ENCODE assay signal across 7 cellular contexts in genomic region chr11:85534806-85535205, GRCh38.
"Had no signal": no experiment of that assay in that cellular context is flagged by ENCODE, and none has a peak within 500 bp of the region (broad histone marks: within the 10 kb centered on the region; RNA-seq: fewer than 3 reads in every experiment).

No MANE protein-coding gene starts in this region.

- H3K4me3 ChIP-seq: GM12878 had no signal

- DNase-seq: GDM1, GF-D8 had no signal

- FAIRE-seq: G401.6, GM12878, GM12891, GM18507, GM19239 had no signal

- ATAC-seq: GM12878 had no signal
